In genomic region chr11:64745523-64746328, GRCh38 we compare ENCODE assay signal across 1 cellular context.
A peak's percentile ranks its signal among the peaks of the same experiment; 100 is the strongest.
TF ChIP-seq lines count a peak whose summit lies in the region.

No MANE protein-coding gene starts in this region.

TF ChIP-seq in GM12878, 131 proteins besides CTCF, POLR2A, EP300 and RAD21:
- no peak for TF ChIP-seq TCF7 (IDR thresholded peaks at IDR 0.05; ENCODE audit: borderline replicate concordance)
- TF ChIP-seq SP1 (IDR thresholded peaks at IDR 0.05; ENCODE audit: low read depth, low read length): peak; percentile 49
- peak in 1 of 2 experiments; percentile 94; a peak in 2 of 3 replicates for TF ChIP-seq EGR1 (IDR thresholded peaks at IDR 0.05; ENCODE audit: borderline replicate concordance in 1 of 2, low read depth in 2 of 2, low read length in 2 of 2)
- TF ChIP-seq BACH1 (IDR thresholded peaks at IDR 0.05; ENCODE audit: borderline replicate concordance): no peak
- TF ChIP-seq IKZF2 (IDR thresholded peaks at IDR 0.05): peak in 1 of 2 experiments; percentile 22; a peak in 1 of 4 replicates
- no peak for TF ChIP-seq BCLAF1 (IDR thresholded peaks at IDR 0.05)
- no peak for TF ChIP-seq SMAD1 (IDR thresholded peaks at IDR 0.05; ENCODE audit: low read depth, partially characterized antibody)
- TF ChIP-seq, protein P1, sequence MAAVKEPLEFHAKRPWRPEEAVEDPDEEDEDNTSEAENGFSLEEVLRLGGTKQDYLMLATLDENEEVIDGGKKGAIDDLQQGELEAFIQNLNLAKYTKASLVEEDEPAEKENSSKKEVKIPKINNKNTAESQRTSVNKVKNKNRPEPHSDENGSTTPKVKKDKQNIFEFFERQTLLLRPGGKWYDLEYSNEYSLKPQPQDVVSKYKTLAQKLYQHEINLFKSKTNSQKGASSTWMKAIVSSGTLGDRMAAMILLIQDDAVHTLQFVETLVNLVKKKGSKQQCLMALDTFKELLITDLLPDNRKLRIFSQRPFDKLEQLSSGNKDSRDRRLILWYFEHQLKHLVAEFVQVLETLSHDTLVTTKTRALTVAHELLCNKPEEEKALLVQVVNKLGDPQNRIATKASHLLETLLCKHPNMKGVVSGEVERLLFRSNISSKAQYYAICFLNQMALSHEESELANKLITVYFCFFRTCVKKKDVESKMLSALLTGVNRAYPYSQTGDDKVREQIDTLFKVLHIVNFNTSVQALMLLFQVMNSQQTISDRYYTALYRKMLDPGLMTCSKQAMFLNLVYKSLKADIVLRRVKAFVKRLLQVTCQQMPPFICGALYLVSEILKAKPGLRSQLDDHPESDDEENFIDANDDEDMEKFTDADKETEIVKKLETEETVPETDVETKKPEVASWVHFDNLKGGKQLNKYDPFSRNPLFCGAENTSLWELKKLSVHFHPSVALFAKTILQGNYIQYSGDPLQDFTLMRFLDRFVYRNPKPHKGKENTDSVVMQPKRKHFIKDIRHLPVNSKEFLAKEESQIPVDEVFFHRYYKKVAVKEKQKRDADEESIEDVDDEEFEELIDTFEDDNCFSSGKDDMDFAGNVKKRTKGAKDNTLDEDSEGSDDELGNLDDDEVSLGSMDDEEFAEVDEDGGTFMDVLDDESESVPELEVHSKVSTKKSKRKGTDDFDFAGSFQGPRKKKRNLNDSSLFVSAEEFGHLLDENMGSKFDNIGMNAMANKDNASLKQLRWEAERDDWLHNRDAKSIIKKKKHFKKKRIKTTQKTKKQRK (IDR thresholded peaks at IDR 0.05; ENCODE audit: low read depth, low read length): no peak
- TF ChIP-seq MLLT1 (IDR thresholded peaks at IDR 0.05): 0 out of 2 replicates have a peak, but pooled peaks have one; percentile 29
- TF ChIP-seq MXI1 (IDR thresholded peaks at IDR 0.05; ENCODE audit: low read depth, low read length): no peak
- peak; percentile 47; the same call in 1 of the 2 replicates for TF ChIP-seq RUNX3 (IDR thresholded peaks at IDR 0.05; ENCODE audit: low read length)
- TF ChIP-seq ZSCAN29 (IDR thresholded peaks at IDR 0.05): no peak
- TF ChIP-seq FOXK2 (IDR thresholded peaks at IDR 0.05): no peak
- peak; percentile 34; the same call in 1 of the 2 replicates for TF ChIP-seq EED (IDR thresholded peaks at IDR 0.05; ENCODE audit: low read depth)
- TF ChIP-seq IKZF1 (conservative IDR thresholded peaks at IDR 0.05): 0 out of 2 replicates have a peak, but pooled peaks have one; percentile 59
- TF ChIP-seq POLR2AphosphoS5 (IDR thresholded peaks at IDR 0.05; ENCODE audit: low read length): no peak
- TF ChIP-seq RB1 (IDR thresholded peaks at IDR 0.05; ENCODE audit: borderline replicate concordance): no peak
